ENCODE assay signal across 8 cellular contexts in genomic region chr10:132453470-132453861, GRCh38. TPM values are rescaled to one million over a fixed set of nuclear protein-coding genes. Genes with fewer than 3 reads are reported as not detected.
DNase-seq lines count a peak whose midpoint lies in the region; ATAC-seq and TF ChIP-seq lines count a peak whose summit lies in the region.

No MANE protein-coding gene starts in this region.

- no peak for TF ChIP-seq CTCF in DND-41 (IDR thresholded peaks at IDR 0.05; ENCODE audit: borderline replicate concordance, extremely low read depth, low read length, poor library complexity, severe bottlenecking)
- TF ChIP-seq CTCF in mammary epithelial cell (conservative IDR thresholded peaks at IDR 0.05 in 1 of 2, IDR thresholded peaks at IDR 0.05 in 1 of 2; ENCODE audit: extremely low read depth in 1 of 2, insufficient read depth in 1 of 2, low read depth in 1 of 2, low read length in 2 of 2) = no peak

- peak overlapping the region; percentile 47 for H2AK5ac ChIP-seq in neuronal stem cell (ENCODE audit: low read depth, low read length)

- peak overlapping the region; percentile 63 for H3K4me2 ChIP-seq in DND-41 (ENCODE audit: insufficient read depth, low read length)
- H3K4me2 ChIP-seq in mammary epithelial cell (ENCODE audit: insufficient read depth, low read depth, low read length) = peak overlapping the region; percentile 69
- peak overlapping the region; percentile 54 for H3K4me2 ChIP-seq in neuronal stem cell (ENCODE audit: insufficient read depth, low read length, poor library complexity, severe bottlenecking)

- H3K9me3 ChIP-seq in DND-41 (ENCODE audit: insufficient read depth, low read length, severe bottlenecking) (no peaks in the 10 kb centered on the region), mammary epithelial cell (replicated peaks; ENCODE audit: insufficient read depth, low read length) (no peaks in the 10 kb centered on the region), neuronal stem cell (replicated peaks in 1 of 2; ENCODE audit: control insufficient read depth in 2 of 2, insufficient read depth in 1 of 2, low read depth in 1 of 2, low read length in 2 of 2) (no peaks in the 10 kb centered on the region)

- H3K9ac ChIP-seq in DND-41 (ENCODE audit: low read depth, low read length) (peak overlapping the region; percentile 37), mammary epithelial cell (ENCODE audit: insufficient read depth, low read length) (no peak overlapping the region), neuronal stem cell (ENCODE audit: low read depth, low read length, poor library complexity) (no peak overlapping the region)

- H2BK120ac ChIP-seq in neuronal stem cell (ENCODE audit: low read depth, low read length) = no peak overlapping the region

- H4K20me1 ChIP-seq in DND-41 (ENCODE audit: insufficient read depth, low read length) (peaks cover 16% of the 10 kb centered on the region), mammary epithelial cell (ENCODE audit: insufficient read depth, low read length) (no peaks in the 10 kb centered on the region)

- H2BK12ac ChIP-seq in neuronal stem cell (ENCODE audit: low read length) = no peak overlapping the region

- H2AFZ ChIP-seq in DND-41 (ENCODE audit: low read depth, low read length) (peak overlapping the region; percentile 48; the same call in 1 of the 2 replicates), mammary epithelial cell (ENCODE audit: low read depth, low read length) (peak overlapping the region; percentile 65), neuronal stem cell (ENCODE audit: low read length) (peak overlapping the region; percentile 80)

- H3K79me1 ChIP-seq in neuronal stem cell (ENCODE audit: low read depth, low read length) = peaks cover 2% of the 10 kb centered on the region

- CTCF ChIA-PET in mammary epithelial cell (lab: Charles Lee; ENCODE audit: low non-redundant PET) = no interaction called here

- H3K23ac ChIP-seq in neuronal stem cell (ENCODE audit: low read depth, low read length, poor library complexity) = peak overlapping the region; percentile 16

- dilution Hi-C loops in mammary epithelial cell (cut with HindIII; ENCODE audit: low sequenced_read_pairs) = no loop called here

- peak overlapping the region; percentile 87 for H2BK15ac ChIP-seq in neuronal stem cell (ENCODE audit: low read length)

- BruUV-seq in mammary epithelial cell (replicated peaks; lab: Mats Ljungman, UMichigan) = no TSS peak

- ATAC-seq in DND-41 (ENCODE audit: insufficient read depth, low read depth) = no peak; the same call in 2 of the 3 replicates
- peak; percentile 23 for ATAC-seq in HG03066 (IDR thresholded peaks at IDR 0.05; ENCODE audit: low read depth, unreplicated experiment)
- ATAC-seq in HG02588 (IDR thresholded peaks at IDR 0.05; ENCODE audit: unreplicated experiment) = no peak
- no peak for ATAC-seq in GM21390 (IDR thresholded peaks at IDR 0.05; ENCODE audit: unreplicated experiment)

- H4K8ac ChIP-seq in neuronal stem cell (ENCODE audit: low read depth, low read length) = no peak overlapping the region

- no peak for DNase-seq in DND-41
- no peak for DNase-seq in mammary epithelial cell
- DNase-seq in neuronal stem cell (ENCODE audit: low spot score) = no peak
- no peak for DNase-seq in activated CD4-positive, CD25-positive, alpha-beta regulatory T cell treated with anti-CD3 and anti-CD28 coated beads, Interleukin-2, amount 50 U/mL, for 72 hours
- DNase-seq in KG1 (lab: John Stamatoyannopoulos, UW) = no peak

- H3K79me2 ChIP-seq in DND-41 (ENCODE audit: insufficient read depth, low read length) (no peaks in the 10 kb centered on the region), mammary epithelial cell (ENCODE audit: insufficient read depth, low read length) (no peaks in the 10 kb centered on the region)

- H4K91ac ChIP-seq in neuronal stem cell (ENCODE audit: low read depth, low read length, poor library complexity) = peak overlapping the region; percentile 56

- H3K14ac ChIP-seq in neuronal stem cell (ENCODE audit: low read length) = no peak overlapping the region

- in situ Hi-C loops in mammary epithelial cell (cut with MboI; ENCODE audit: low sequenced_read_pairs in 2 of 2) = loop anchor here in 1 of 2 donors (5.0 to 10.0 kb wide), 2 partner anchors 61 to 229 kb away; no protein-coding TSS in a partner anchor

- H3K27me3 ChIP-seq in DND-41 (ENCODE audit: insufficient read depth, low read length, poor library complexity) = no peaks in the 10 kb centered on the region
- no peaks in the 10 kb centered on the region for H3K27me3 ChIP-seq in mammary epithelial cell (ENCODE audit: insufficient read depth, low read length)
- peaks cover 0 to 31% (median 1%) of the 10 kb centered on the region in 3 experiments for H3K27me3 ChIP-seq in neuronal stem cell (ENCODE audit: control insufficient read depth in 3 of 3, insufficient read depth in 3 of 3, low read depth in 1 of 3, low read length in 3 of 3)

- H3K27ac ChIP-seq in DND-41 (ENCODE audit: low read length) (no peak overlapping the region), mammary epithelial cell (ENCODE audit: insufficient read depth, low read depth, low read length) (no peak overlapping the region), neuronal stem cell (replicated peaks; ENCODE audit: low read length) (no peak overlapping the region)

- H3K4me3 ChIP-seq in DND-41 (ENCODE audit: low read depth in 1 of 2, low read length in 2 of 2) (peak overlapping the region in 1 of 2 experiments; percentile 31; a peak in 2 of 4 replicates), mammary epithelial cell (replicated peaks in 1 of 3; ENCODE audit: insufficient read depth in 1 of 3, low read depth in 2 of 3, low read length in 3 of 3) (peak overlapping the region in 1 of 3 experiments; percentile 16), neuronal stem cell (ENCODE audit: low read length in 2 of 2) (no peak overlapping the region)

- WGBS in mammary epithelial cell (ENCODE audit: low coverage, missing lambda C conversion rate) = 22% methylated on average over 10 of the region's 15 CpGs
- no CpG with 5 or more reads among the region's 15 CpGs for WGBS in neuronal stem cell (ENCODE audit: extremely low coverage in 2 of 2, insufficient read length in 2 of 2, insufficient replicate concordance in 1 of 2), 2 donors

- H3K18ac ChIP-seq in neuronal stem cell (ENCODE audit: low read length) = peak overlapping the region; percentile 71

- H3K4ac ChIP-seq in neuronal stem cell (ENCODE audit: low read length) = peak overlapping the region; percentile 37

- intact Hi-C loops in mammary epithelial cell (cut with micrococcal nuclease) = loop anchor here (1.0 to 2.0 kb wide), 4 partner anchors 57 to 230 kb away; partner anchors contain the start of gene PWWP2B

- H2BK5ac ChIP-seq in neuronal stem cell (ENCODE audit: low read length) = peak overlapping the region; percentile 35

- no peaks in the 10 kb centered on the region for H3K36me3 ChIP-seq in DND-41 (ENCODE audit: insufficient read depth, low read length)
- H3K36me3 ChIP-seq in mammary epithelial cell (ENCODE audit: insufficient read depth, low read length) = no peaks in the 10 kb centered on the region
- no peaks in the 10 kb centered on the region for H3K36me3 ChIP-seq in neuronal stem cell (replicated peaks in 1 of 2; ENCODE audit: control insufficient read depth in 2 of 2, insufficient read depth in 2 of 2, low read length in 2 of 2)

- H3K4me1 ChIP-seq in DND-41 (ENCODE audit: insufficient read depth, low read length) (peaks cover 14% of the 10 kb centered on the region), mammary epithelial cell (ENCODE audit: insufficient read depth, low read length) (peaks cover 11% of the 10 kb centered on the region), neuronal stem cell (ENCODE audit: control insufficient read depth in 2 of 2, insufficient read depth in 1 of 2, low read depth in 1 of 2, low read length in 2 of 2) (peaks cover 6 to 7% of the 10 kb centered on the region in 2 donors)

RNA-seq across cellular contexts. Expression of gene PWWP2B, which starts 56.5 kb away (rescaled TPM):
- total RNA-seq in mammary epithelial cell = 10 to 100 TPM; 10.7 to 12.3 TPM
- polyA plus RNA-seq in mammary epithelial cell = 4.3 TPM
- 2.8 TPM for polyA minus RNA-seq in mammary epithelial cell
- polyA plus RNA-seq in neuronal stem cell (2013, experiment 1 of 2) = 2.1 TPM
- 2.0 TPM for polyA plus RNA-seq in neuronal stem cell (2013, experiment 2 of 2)
